ENCODE assay signal across 8 cellular contexts in the genomic region with DNA sequence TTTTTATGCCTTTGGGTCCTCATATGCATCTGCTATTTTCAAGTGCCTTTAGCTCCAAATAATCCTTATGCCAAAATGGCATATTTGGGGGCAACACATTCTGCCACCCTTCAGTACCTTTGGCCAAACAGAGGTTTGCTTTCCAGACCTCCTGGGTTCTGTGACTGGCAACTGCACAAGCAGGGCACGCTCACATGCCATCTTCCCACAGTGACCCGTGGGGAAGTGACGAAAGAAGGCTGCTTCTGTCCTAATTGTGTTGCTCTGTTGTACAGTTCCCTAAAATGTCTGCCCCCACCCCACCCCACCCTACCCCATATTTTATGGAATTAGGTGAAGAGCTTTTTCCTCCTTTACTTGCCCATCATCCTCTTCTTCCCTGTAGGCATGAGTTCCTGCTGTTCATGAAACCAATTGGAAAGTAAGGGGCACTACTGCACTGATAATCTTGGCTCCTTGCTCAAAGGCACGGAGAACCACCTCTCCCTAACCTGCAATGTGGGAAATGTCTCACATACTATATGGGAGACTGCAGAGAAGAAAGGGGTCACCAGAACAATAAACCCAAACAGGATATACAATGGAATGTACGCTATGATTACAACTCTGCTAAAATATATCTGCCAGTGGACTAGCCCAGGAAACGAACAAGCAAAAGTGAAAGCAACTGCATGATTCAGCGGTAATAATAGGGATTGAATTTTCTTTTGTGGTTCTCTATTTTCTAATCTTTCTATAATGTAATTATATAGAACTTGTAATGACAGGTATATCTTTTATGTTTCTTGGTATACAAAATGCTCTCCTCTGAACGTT. TPM values are rescaled to one million over a fixed set of nuclear protein-coding genes. Genes with fewer than 3 reads are reported as not detected.
DNase-seq lines count a peak whose midpoint lies in the region; ATAC-seq and TF ChIP-seq lines count a peak whose summit lies in the region.

No MANE protein-coding gene starts in this region.

- DNase-seq in HT1080 (ENCODE audit: low read depth) (peak; percentile 59), epithelial cell of esophagus (ENCODE audit: low read depth) (peak; percentile 18), psoas muscle (peak; percentile 25 to 53), GOT3 (lab: John Stamatoyannopoulos, UW) (no peak), NCI-H187 (lab: John Stamatoyannopoulos, UW) (no peak), NCI-H2081 (lab: John Stamatoyannopoulos, UW) (no peak)

- H3K9me3 ChIP-seq in psoas muscle, result no peaks in the 10 kb centered on the region

- H3K27me3 ChIP-seq in ACC112 (ENCODE audit: insufficient read depth, low read length), result no peaks in the 10 kb centered on the region
- peaks cover 0 to 3% (median 0%) of the 10 kb centered on the region in 3 donors for H3K27me3 ChIP-seq in psoas muscle (ENCODE audit: insufficient read depth in 3 of 3, low read length in 2 of 3)

- no peak for TF ChIP-seq CTCF in WI38 (IDR thresholded peaks at IDR 0.05; ENCODE audit: low read depth, low read length)
- TF ChIP-seq CTCF in epithelial cell of esophagus (IDR thresholded peaks at IDR 0.05; ENCODE audit: insufficient read depth, low read depth, low read length, missing control alignments), result no peak
- no peak for TF ChIP-seq CTCF in psoas muscle (IDR thresholded peaks at IDR 0.05)

- H3K27ac ChIP-seq in ACC112 (ENCODE audit: low read depth, low read length) (peak overlapping the region; percentile 64), psoas muscle (peak overlapping the region; percentile 66)

- H3K79me2 ChIP-seq in ACC112 (ENCODE audit: control insufficient read depth, insufficient read depth, low read length, unreplicated experiment), result no peaks in the 10 kb centered on the region

- H2AFZ ChIP-seq in ACC112 (ENCODE audit: low read length, unreplicated experiment), result peak overlapping the region; percentile 17

- H3K4me3 ChIP-seq in ACC112 (ENCODE audit: low read depth, low read length), result peak overlapping the region; percentile 69
- H3K4me3 ChIP-seq in WI38 (ENCODE audit: low read depth, low read length), result peak overlapping the region; percentile 54
- no peak overlapping the region for H3K4me3 ChIP-seq in epithelial cell of esophagus (ENCODE audit: low read length)
- H3K4me3 ChIP-seq in psoas muscle, result peak overlapping the region; percentile 56

- 43 to 54% (median 51%) methylated on average over 8 of the region's 8 CpGs for WGBS in psoas muscle, 3 donors

- ATAC-seq in psoas muscle, result peak in 1 of 4 donors; percentile 43

- H3K36me3 ChIP-seq in ACC112 (ENCODE audit: insufficient read depth, low read length) (no peaks in the 10 kb centered on the region), psoas muscle (ENCODE audit: insufficient read depth in 1 of 2, low read depth in 1 of 2) (no peaks in the 10 kb centered on the region)

- peaks cover 25% of the 10 kb centered on the region for H3K4me1 ChIP-seq in ACC112 (ENCODE audit: control insufficient read depth, insufficient read depth, low read length, unreplicated experiment)
- no peaks in the 10 kb centered on the region for H3K4me1 ChIP-seq in psoas muscle

- intact Hi-C loops in psoas muscle (cut with DNase I), result no loop called here

RNA-seq across cellular contexts. Expression of gene SLFN12L, which starts 3.3 kb away (rescaled TPM):
- not detected in 2 replicates for total RNA-seq in HT1080 (2014; rRNA removed; shearing (Covaris generic))
- not detected in 2 replicates for polyA plus RNA-seq in HT1080 (2015; cell fraction: cytosol; rRNA removed)
- polyA plus RNA-seq in HT1080 (2015; cell fraction: nucleus; rRNA removed), result 0.07 TPM in 1 of 2 replicates, not detected in the other
- total RNA-seq in psoas muscle, result under 1 TPM in 3 of 4 donors, not detected in 1; 0.17 to 0.30 (median 0.26) TPM
- under 1 TPM; 0.03 to 0.10 (median 0.09) TPM for polyA plus RNA-seq in psoas muscle

RNA-seq across cellular contexts. Expression of gene SLFN14, which starts 19.8 kb away (rescaled TPM):
- total RNA-seq in HT1080 (2014; rRNA removed; shearing (Covaris generic)), result not detected in 2 replicates
- polyA plus RNA-seq in HT1080 (2015; cell fraction: cytosol; rRNA removed), result not detected in 2 replicates
- polyA plus RNA-seq in HT1080 (2015; cell fraction: nucleus; rRNA removed), result not detected in 2 replicates
- total RNA-seq in psoas muscle, result under 1 TPM in 1 of 4 donors, not detected in 3; 0.12 TPM
- polyA plus RNA-seq in psoas muscle, result under 1 TPM in 1 of 3 donors, not detected in 2; 0.01 TPM

RNA-seq across cellular contexts. Expression of gene PEX12, which starts 37.6 kb away (rescaled TPM):
- total RNA-seq in HT1080 (2014; rRNA removed; shearing (Covaris generic)), result 8.8 and 9.9 TPM in 2 replicates
- 9.6 and 10.7 TPM in 2 replicates for polyA plus RNA-seq in HT1080 (2015; cell fraction: cytosol; rRNA removed)
- polyA plus RNA-seq in HT1080 (2015; cell fraction: nucleus; rRNA removed), result 15.5 and 16.1 TPM in 2 replicates
- total RNA-seq in psoas muscle, result 10 to 100 TPM in 1 of 4 donors, 1 to 10 TPM in 3; 4.1 to 11.7 (median 6.6) TPM
- polyA plus RNA-seq in psoas muscle, result 10 to 100 TPM in 1 of 3 donors, 1 to 10 TPM in 2; 3.1 to 11.5 (median 3.6) TPM

RNA-seq across cellular contexts. Expression of gene AP2B1, which starts 46.3 kb away (rescaled TPM):
- 66.7 and 130 TPM in 2 replicates for total RNA-seq in HT1080 (2014; rRNA removed; shearing (Covaris generic))
- polyA plus RNA-seq in HT1080 (2015; cell fraction: cytosol; rRNA removed), result 121 and 161 TPM in 2 replicates
- 259 and 276 TPM in 2 replicates for polyA plus RNA-seq in HT1080 (2015; cell fraction: nucleus; rRNA removed)
- total RNA-seq in psoas muscle, result 10 to 100 TPM; 63.2 to 92.4 (median 84.7) TPM
- 10 to 100 TPM; 20.0 to 44.7 (median 37.5) TPM for polyA plus RNA-seq in psoas muscle

Comparison
In these comparisons a context has a peak if more than half of its experiments do, and no peak if none do; other contexts are left out.
1. DNase-seq: peak in HT1080 (single experiment), epithelial cell of esophagus (single experiment) and psoas muscle (2 of 2); none in GOT3 (single experiment), NCI-H187 (0 of 2) and NCI-H2081 (0 of 2).